Comparison of ENCODE assay signal across 14 cellular contexts in genomic region chr2:19009510-19009909, GRCh38.
"Had no signal": no experiment of that assay in that cellular context is flagged by ENCODE, and none has a peak within 500 bp of the region (broad histone marks: within the 10 kb centered on the region; RNA-seq: fewer than 3 reads in every experiment).

No MANE protein-coding gene starts in this region.

- DNase-seq: activated CD4-positive, alpha-beta memory T cell treated with anti-CD3 and anti-CD28 coated beads for 36 hours; activated effector memory CD4-positive, alpha-beta T cell treated with anti-CD3 and anti-CD28 coated beads, Interleukin-2, amount 50 U/mL, for 16 hours; activated T-cell treated with anti-CD3 and anti-CD28 coated beads, Interleukin-2, amount 50 U/mL, for 4 hours; anterior cingulate cortex; dorsolateral prefrontal cortex; esophagus squamous epithelium; foreskin melanocyte; kidney; left ventricle myocardium superior; stimulated activated CD4-positive, alpha-beta T cell treated with anti-CD3 and anti-CD28 coated beads, Interleukin-4, amount 100 ng/mL, for 1 hour; stimulated activated CD8-positive, alpha-beta memory T cell treated with anti-CD3 and anti-CD28 coated beads, Interleukin-4, amount 100 ng/mL, for 48 hours; upper lobe of left lung had no signal

- H3K36me3 ChIP-seq: esophagus squamous epithelium, upper lobe of left lung had no signal

- H3K4me1 ChIP-seq: esophagus squamous epithelium, upper lobe of left lung had no signal

- H3K27ac Mint-ChIP-seq: activated CD4-positive, alpha-beta memory T cell treated with anti-CD3 and anti-CD28 coated beads for 36 hours; activated naive CD8-positive, alpha-beta T cell; stimulated activated naive CD8-positive, alpha-beta T cell treated with anti-CD3 and anti-CD28 coated beads, Interleukin-15, Interleukin-2, amounts not matched to agents 100 ng/mL and 50 ng/mL, for 24 hours had no signal

- H3K27me3 ChIP-seq: dorsolateral prefrontal cortex, esophagus squamous epithelium, upper lobe of left lung had no signal

- H3K4me3 Mint-ChIP-seq: activated CD4-positive, alpha-beta memory T cell treated with anti-CD3 and anti-CD28 coated beads for 36 hours; activated naive CD8-positive, alpha-beta T cell; activated T-cell treated with anti-CD3 and anti-CD28 coated beads, Interleukin-2, amount 50 U/mL, for 4 hours; stimulated activated naive CD8-positive, alpha-beta T cell treated with anti-CD3 and anti-CD28 coated beads, Interleukin-15, Interleukin-2, amounts not matched to agents 100 ng/mL and 50 ng/mL, for 24 hours had no signal

- H3K36me3 Mint-ChIP-seq: activated CD4-positive, alpha-beta memory T cell treated with anti-CD3 and anti-CD28 coated beads for 36 hours had no signal

- H3K4me3 ChIP-seq: dorsolateral prefrontal cortex, esophagus squamous epithelium, upper lobe of left lung had no signal

- H3K9me3 ChIP-seq: esophagus squamous epithelium had no signal

- ATAC-seq: activated T-cell treated with anti-CD3 and anti-CD28 coated beads, Interleukin-2, amount 50 U/mL, for 4 hours; left ventricle myocardium superior had no signal

- H3K9me3 Mint-ChIP-seq: stimulated activated naive CD8-positive, alpha-beta T cell treated with anti-CD3 and anti-CD28 coated beads, Interleukin-15, Interleukin-2, amounts not matched to agents 100 ng/mL and 50 ng/mL, for 24 hours had no signal

- H3K27me3 Mint-ChIP-seq: activated CD4-positive, alpha-beta memory T cell treated with anti-CD3 and anti-CD28 coated beads for 36 hours; activated naive CD8-positive, alpha-beta T cell; stimulated activated naive CD8-positive, alpha-beta T cell treated with anti-CD3 and anti-CD28 coated beads, Interleukin-15, Interleukin-2, amounts not matched to agents 100 ng/mL and 50 ng/mL, for 24 hours had no signal

- H3K27ac ChIP-seq: dorsolateral prefrontal cortex, esophagus squamous epithelium, upper lobe of left lung had no signal
